In genomic region chr7:130883928-130884327, GRCh38 we compare ENCODE assay signal across 14 cellular contexts.
DNase-seq lines count a peak whose midpoint lies in the region; ATAC-seq and TF ChIP-seq lines count a peak whose summit lies in the region.
"Had no signal": no experiment of that assay in that cellular context is flagged by ENCODE, and none has a peak within 500 bp of the region (broad histone marks: within the 10 kb centered on the region; RNA-seq: fewer than 3 reads in every experiment).

No MANE protein-coding gene starts in this region.

- no peak overlapping the region for H3K4me2 ChIP-seq in hepatocyte

- H3K4me1 Mint-ChIP-seq in activated naive CD4-positive, alpha-beta T cell treated with anti-CD3 and anti-CD28 coated beads for 36 hours (ENCODE audit: low read depth): peaks cover 47% of the 10 kb centered on the region

- H3K4me3 Mint-ChIP-seq in activated naive CD4-positive, alpha-beta T cell treated with anti-CD3 and anti-CD28 coated beads for 36 hours: no peak overlapping the region
- H3K4me3 Mint-ChIP-seq: T-cell had no signal

- H4K20me1 ChIP-seq in hepatocyte (ENCODE audit: insufficient read depth, poor library complexity, severe bottlenecking): no peaks in the 10 kb centered on the region

- intact Hi-C loops in activated naive CD4-positive, alpha-beta T cell treated with anti-CD3 and anti-CD28 coated beads for 36 hours (cut with micrococcal nuclease): no loop called here
- intact Hi-C loops in thyroid gland (cut with DNase I) (no loop called here), heart right ventricle (cut with DNase I) (no loop called here)

- no peak for ATAC-seq in activated naive CD4-positive, alpha-beta T cell treated with anti-CD3 and anti-CD28 coated beads, Interleukin-2, amount 50 U/mL, for 72 hours
- ATAC-seq in RWPE2 (ENCODE audit: low read depth) (no peak), heart right ventricle (no peak)
- ATAC-seq: stimulated activated naive CD8-positive, alpha-beta T cell treated with anti-CD3 and anti-CD28 coated beads, Interleukin-15, Interleukin-2, amounts not matched to agents 100 U/mL and 50 U/mL, for 24 hours had no signal

- 92% methylated on average over 6 of the region's 6 CpGs for WGBS in hepatocyte (ENCODE audit: low lambda C conversion rate, missing lambda C conversion rate)
- WGBS in thyroid gland, 2 donors: 96% methylated on average over 6 of the region's 6 CpGs
- 95 to 96% methylated on average over 6 of the region's 6 CpGs for WGBS in heart right ventricle, 2 donors

- peak overlapping the region; percentile 76 to 95 for H3K27ac Mint-ChIP-seq in activated naive CD4-positive, alpha-beta T cell treated with anti-CD3 and anti-CD28 coated beads, Interleukin-2, amount 50 U/mL, for 72 hours
- no peak overlapping the region for H3K27ac Mint-ChIP-seq in activated naive CD4-positive, alpha-beta T cell treated with anti-CD3 and anti-CD28 coated beads for 36 hours
- H3K27ac Mint-ChIP-seq: neural progenitor cell had no signal

- H3K9me2 ChIP-seq in hepatocyte (replicated peaks; ENCODE audit: insufficient read depth): no peaks in the 10 kb centered on the region

- H3K27me3 ChIP-seq in RWPE2 (ENCODE audit: insufficient read depth, poor library complexity, severe bottlenecking) (no peaks in the 10 kb centered on the region), hepatocyte (no peaks in the 10 kb centered on the region), thyroid gland (no peaks in the 10 kb centered on the region), heart right ventricle (no peaks in the 10 kb centered on the region)
- H3K27me3 ChIP-seq: neural progenitor cell had no signal

- no peaks in the 10 kb centered on the region for H3K9me3 Mint-ChIP-seq in activated naive CD4-positive, alpha-beta T cell treated with anti-CD3 and anti-CD28 coated beads, Interleukin-2, amount 50 U/mL, for 72 hours
- H3K9me3 Mint-ChIP-seq in activated naive CD4-positive, alpha-beta T cell treated with anti-CD3 and anti-CD28 coated beads for 36 hours: no peaks in the 10 kb centered on the region
- H3K9me3 Mint-ChIP-seq: neural progenitor cell, T-cell had no signal

- H3K9me3 ChIP-seq in RWPE2 (ENCODE audit: severe bottlenecking) (no peaks in the 10 kb centered on the region), hepatocyte (ENCODE audit: low read depth) (no peaks in the 10 kb centered on the region), thyroid gland (no peaks in the 10 kb centered on the region), heart right ventricle (no peaks in the 10 kb centered on the region)

- peaks cover 27 to 74% of the 10 kb centered on the region in 2 donors for H3K36me3 Mint-ChIP-seq in activated naive CD4-positive, alpha-beta T cell treated with anti-CD3 and anti-CD28 coated beads, Interleukin-2, amount 50 U/mL, for 72 hours
- peaks cover 69% of the 10 kb centered on the region for H3K36me3 Mint-ChIP-seq in activated naive CD4-positive, alpha-beta T cell treated with anti-CD3 and anti-CD28 coated beads for 36 hours (ENCODE audit: low read depth)
- H3K36me3 Mint-ChIP-seq: neural progenitor cell had no signal

- H3K4me1 ChIP-seq in RWPE2 (ENCODE audit: insufficient read depth, poor library complexity, severe bottlenecking) (peaks cover 44% of the 10 kb centered on the region), hepatocyte (ENCODE audit: insufficient read depth) (peaks cover 15% of the 10 kb centered on the region), thyroid gland (peaks cover 75 to 91% of the 10 kb centered on the region in 2 donors), heart right ventricle (peaks cover 13 to 71% (median 45%) of the 10 kb centered on the region in 9 donors)

- no peak for DNase-seq in activated naive CD4-positive, alpha-beta T cell treated with anti-CD3 and anti-CD28 coated beads, Interleukin-2, amount 50 U/mL, for 72 hours (ENCODE audit: low spot score in 2 of 2)
- no peak for DNase-seq in activated naive CD4-positive, alpha-beta T cell treated with anti-CD3 and anti-CD28 coated beads for 36 hours
- DNase-seq in RWPE2 (ENCODE audit: low spot score): no peak
- DNase-seq in hepatocyte (ENCODE audit: low spot score): no peak
- no peak for DNase-seq in thyroid gland
- no peak for DNase-seq in heart right ventricle
- no peak for DNase-seq in T-helper 9 cell
- DNase-seq in NCI-H446 treated with DMSO at 0.1 percent for 48 hours (lab: John Stamatoyannopoulos, UW): no peak
- DNase-seq: activated naive CD4-positive, alpha-beta T cell treated with anti-CD3 and anti-CD28 coated beads, Interleukin-2, amount 50 U/mL, for 16 hours; midbrain; NCI-H1436 treated with DMSO at 0.1 percent for 48 hours; stimulated activated naive CD8-positive, alpha-beta T cell treated with anti-CD3 and anti-CD28 coated beads, Interleukin-15, Interleukin-2, amounts not matched to agents 100 U/mL and 50 U/mL, for 24 hours; T-cell had no signal

- H2AFZ ChIP-seq in hepatocyte: no peak overlapping the region
- H2AFZ ChIP-seq: neural progenitor cell had no signal

- H3K4me3 ChIP-seq in RWPE2 (ENCODE audit: severe bottlenecking) (no peak overlapping the region), hepatocyte (no peak overlapping the region), thyroid gland (replicated peaks in 1 of 3) (no peak overlapping the region), heart right ventricle (no peak overlapping the region)
- H3K4me3 ChIP-seq: neural progenitor cell had no signal

- H3K36me3 ChIP-seq in RWPE2 (ENCODE audit: low read depth) (peaks cover 93% of the 10 kb centered on the region), hepatocyte (replicated peaks; ENCODE audit: insufficient read depth, low read depth) (no peaks in the 10 kb centered on the region), thyroid gland (peaks cover 13 to 19% of the 10 kb centered on the region in 2 donors), heart right ventricle (peaks cover 0 to 98% (median 26%) of the 10 kb centered on the region in 9 donors)
- H3K36me3 ChIP-seq: neural progenitor cell had no signal

- H3K27ac ChIP-seq in RWPE2 (ENCODE audit: poor library complexity, severe bottlenecking) (peak overlapping the region; percentile 100), hepatocyte (peak overlapping the region; percentile 24), thyroid gland (peak overlapping the region; percentile 100), heart right ventricle (peak overlapping the region in 2 of 10 donors; percentile 7 to 29)
- H3K27ac ChIP-seq: neural progenitor cell had no signal

- no peak for TF ChIP-seq POLR2A in thyroid gland (IDR thresholded peaks at IDR 0.05)

- no peak for TF ChIP-seq CTCF in RWPE2 (IDR thresholded peaks at IDR 0.05; ENCODE audit: poor library complexity, severe bottlenecking)
- no peak for TF ChIP-seq CTCF in hepatocyte (IDR thresholded peaks at IDR 0.05; ENCODE audit: poor library complexity)
- TF ChIP-seq CTCF in thyroid gland (IDR thresholded peaks at IDR 0.05): no peak
- TF ChIP-seq CTCF in heart right ventricle (IDR thresholded peaks at IDR 0.05): no peak

- H3K79me2 ChIP-seq in hepatocyte: peaks cover 3% of the 10 kb centered on the region

- CTCF ChIA-PET in activated naive CD4-positive, alpha-beta T cell treated with anti-CD3 and anti-CD28 coated beads for 36 hours (lab: Charles Lee): no interaction called here

- H3K27me3 Mint-ChIP-seq in activated naive CD4-positive, alpha-beta T cell treated with anti-CD3 and anti-CD28 coated beads for 36 hours (ENCODE audit: low read depth): no peaks in the 10 kb centered on the region
- H3K27me3 Mint-ChIP-seq: T-cell had no signal
